Comparison of ENCODE assay signal across 1 cellular context in the genomic region with DNA sequence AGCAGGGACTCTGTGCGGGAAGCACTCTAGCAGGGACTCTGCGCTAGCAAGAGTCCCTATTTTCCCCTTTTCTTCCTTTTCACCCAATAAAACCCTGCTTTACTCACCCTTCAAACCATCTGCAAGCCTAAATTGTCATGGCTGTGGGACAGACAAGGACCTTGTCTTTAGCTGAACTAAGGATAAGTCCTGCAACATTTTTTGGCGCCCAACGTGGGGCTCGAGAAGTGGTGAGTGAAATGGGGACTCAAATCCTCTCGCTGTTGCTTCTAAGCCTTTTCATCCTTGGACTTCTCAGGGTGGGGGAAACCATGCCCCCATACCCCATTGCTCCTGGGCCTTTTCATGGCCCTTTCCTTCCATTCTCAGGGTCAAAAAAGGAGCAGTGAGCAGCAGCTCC.
TF ChIP-seq lines count a peak whose summit lies in the region.

No MANE protein-coding gene starts in this region.

TF ChIP-seq in HEK293, 187 proteins besides CTCF, POLR2A, EP300 and RAD21 (continued from another document):
- TF ChIP-seq, protein P1, sequence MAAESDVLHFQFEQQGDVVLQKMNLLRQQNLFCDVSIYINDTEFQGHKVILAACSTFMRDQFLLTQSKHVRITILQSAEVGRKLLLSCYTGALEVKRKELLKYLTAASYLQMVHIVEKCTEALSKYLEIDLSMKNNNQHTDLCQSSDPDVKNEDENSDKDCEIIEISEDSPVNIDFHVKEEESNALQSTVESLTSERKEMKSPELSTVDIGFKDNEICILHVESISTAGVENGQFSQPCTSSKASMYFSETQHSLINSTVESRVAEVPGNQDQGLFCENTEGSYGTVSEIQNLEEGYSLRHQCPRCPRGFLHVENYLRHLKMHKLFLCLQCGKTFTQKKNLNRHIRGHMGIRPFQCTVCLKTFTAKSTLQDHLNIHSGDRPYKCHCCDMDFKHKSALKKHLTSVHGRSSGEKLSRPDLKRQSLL (tag by site-specific recombination; IDR thresholded peaks at IDR 0.05): no peak
- no peak for TF ChIP-seq ZNF132 (tag by site-specific recombination; IDR thresholded peaks at IDR 0.05; ENCODE audit: borderline replicate concordance)
TF ChIP-seq in HEK293: peak in this region for 2.
